ENCODE assay signal across 1 cellular context in the genomic region with DNA sequence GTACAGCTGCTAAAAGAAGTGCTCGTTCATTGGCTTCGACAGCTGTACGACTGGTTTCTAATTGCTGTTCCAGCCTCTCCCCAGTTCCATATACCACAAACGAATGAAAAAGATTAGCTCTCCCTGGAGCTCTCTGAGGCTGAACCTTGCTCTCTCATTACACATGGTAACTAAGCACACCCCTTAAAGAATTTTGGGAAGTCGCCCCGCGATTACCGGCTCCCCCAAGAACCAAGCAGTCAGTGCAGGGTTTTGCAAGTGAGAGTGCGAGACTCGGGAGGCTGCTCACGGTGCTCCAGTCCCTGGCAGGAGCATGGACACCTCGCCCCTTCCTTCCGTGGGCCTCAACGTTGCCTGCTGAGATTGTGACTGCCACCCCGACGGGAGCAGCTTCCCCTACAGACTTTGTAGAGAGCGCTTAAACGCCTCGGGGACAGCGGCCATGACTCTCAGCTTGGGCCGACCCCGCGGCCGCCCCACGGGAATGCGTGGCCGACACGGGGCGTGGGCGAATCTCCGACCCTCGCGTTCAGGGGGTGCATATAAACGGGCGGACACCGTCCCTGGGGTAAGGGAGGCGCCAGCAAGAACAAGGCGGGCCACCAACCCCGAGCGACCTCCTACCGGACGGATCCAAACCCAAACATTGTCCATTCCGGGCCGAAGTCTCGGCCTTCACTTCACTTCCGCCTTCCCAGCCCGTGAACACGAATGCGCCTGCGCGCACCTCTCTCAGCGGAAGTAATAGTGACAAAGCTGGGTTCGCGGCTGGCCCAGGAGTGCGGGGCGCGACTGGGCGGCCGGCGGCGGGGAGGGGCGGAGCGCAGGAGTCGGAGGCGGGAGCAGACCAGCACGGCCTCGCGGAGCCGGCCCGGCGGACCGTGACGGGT.
TF ChIP-seq lines count a peak whose summit lies in the region.

A gene with protein sequence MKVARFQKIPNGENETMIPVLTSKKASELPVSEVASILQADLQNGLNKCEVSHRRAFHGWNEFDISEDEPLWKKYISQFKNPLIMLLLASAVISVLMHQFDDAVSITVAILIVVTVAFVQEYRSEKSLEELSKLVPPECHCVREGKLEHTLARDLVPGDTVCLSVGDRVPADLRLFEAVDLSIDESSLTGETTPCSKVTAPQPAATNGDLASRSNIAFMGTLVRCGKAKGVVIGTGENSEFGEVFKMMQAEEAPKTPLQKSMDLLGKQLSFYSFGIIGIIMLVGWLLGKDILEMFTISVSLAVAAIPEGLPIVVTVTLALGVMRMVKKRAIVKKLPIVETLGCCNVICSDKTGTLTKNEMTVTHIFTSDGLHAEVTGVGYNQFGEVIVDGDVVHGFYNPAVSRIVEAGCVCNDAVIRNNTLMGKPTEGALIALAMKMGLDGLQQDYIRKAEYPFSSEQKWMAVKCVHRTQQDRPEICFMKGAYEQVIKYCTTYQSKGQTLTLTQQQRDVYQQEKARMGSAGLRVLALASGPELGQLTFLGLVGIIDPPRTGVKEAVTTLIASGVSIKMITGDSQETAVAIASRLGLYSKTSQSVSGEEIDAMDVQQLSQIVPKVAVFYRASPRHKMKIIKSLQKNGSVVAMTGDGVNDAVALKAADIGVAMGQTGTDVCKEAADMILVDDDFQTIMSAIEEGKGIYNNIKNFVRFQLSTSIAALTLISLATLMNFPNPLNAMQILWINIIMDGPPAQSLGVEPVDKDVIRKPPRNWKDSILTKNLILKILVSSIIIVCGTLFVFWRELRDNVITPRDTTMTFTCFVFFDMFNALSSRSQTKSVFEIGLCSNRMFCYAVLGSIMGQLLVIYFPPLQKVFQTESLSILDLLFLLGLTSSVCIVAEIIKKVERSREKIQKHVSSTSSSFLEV (plus strand): TSS at position 845 of the 890 bp plus-strand sequence. CDS start 686 bp downstream, outside the sequence.

TF ChIP-seq in K562, 482 proteins besides CTCF, POLR2A, EP300 and RAD21 (continued from another document and continues in another):
- TF ChIP-seq, protein P1, sequence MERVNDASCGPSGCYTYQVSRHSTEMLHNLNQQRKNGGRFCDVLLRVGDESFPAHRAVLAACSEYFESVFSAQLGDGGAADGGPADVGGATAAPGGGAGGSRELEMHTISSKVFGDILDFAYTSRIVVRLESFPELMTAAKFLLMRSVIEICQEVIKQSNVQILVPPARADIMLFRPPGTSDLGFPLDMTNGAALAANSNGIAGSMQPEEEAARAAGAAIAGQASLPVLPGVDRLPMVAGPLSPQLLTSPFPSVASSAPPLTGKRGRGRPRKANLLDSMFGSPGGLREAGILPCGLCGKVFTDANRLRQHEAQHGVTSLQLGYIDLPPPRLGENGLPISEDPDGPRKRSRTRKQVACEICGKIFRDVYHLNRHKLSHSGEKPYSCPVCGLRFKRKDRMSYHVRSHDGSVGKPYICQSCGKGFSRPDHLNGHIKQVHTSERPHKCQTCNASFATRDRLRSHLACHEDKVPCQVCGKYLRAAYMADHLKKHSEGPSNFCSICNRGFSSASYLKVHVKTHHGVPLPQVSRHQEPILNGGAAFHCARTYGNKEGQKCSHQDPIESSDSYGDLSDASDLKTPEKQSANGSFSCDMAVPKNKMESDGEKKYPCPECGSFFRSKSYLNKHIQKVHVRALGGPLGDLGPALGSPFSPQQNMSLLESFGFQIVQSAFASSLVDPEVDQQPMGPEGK (CRISPR knock-in tag; IDR thresholded peaks at IDR 0.05; ENCODE audit: borderline replicate concordance): no peak
- no peak for TF ChIP-seq U2AF2 (optimal IDR thresholded peaks at IDR 0.05; ENCODE audit: low read depth, low read length)
- TF ChIP-seq SRF (CRISPR knock-in tag; IDR thresholded peaks at IDR 0.05): no peak
- TF ChIP-seq NUFIP1 (IDR thresholded peaks at IDR 0.05; ENCODE audit: partially characterized antibody): no peak
- TF ChIP-seq, protein P2, sequence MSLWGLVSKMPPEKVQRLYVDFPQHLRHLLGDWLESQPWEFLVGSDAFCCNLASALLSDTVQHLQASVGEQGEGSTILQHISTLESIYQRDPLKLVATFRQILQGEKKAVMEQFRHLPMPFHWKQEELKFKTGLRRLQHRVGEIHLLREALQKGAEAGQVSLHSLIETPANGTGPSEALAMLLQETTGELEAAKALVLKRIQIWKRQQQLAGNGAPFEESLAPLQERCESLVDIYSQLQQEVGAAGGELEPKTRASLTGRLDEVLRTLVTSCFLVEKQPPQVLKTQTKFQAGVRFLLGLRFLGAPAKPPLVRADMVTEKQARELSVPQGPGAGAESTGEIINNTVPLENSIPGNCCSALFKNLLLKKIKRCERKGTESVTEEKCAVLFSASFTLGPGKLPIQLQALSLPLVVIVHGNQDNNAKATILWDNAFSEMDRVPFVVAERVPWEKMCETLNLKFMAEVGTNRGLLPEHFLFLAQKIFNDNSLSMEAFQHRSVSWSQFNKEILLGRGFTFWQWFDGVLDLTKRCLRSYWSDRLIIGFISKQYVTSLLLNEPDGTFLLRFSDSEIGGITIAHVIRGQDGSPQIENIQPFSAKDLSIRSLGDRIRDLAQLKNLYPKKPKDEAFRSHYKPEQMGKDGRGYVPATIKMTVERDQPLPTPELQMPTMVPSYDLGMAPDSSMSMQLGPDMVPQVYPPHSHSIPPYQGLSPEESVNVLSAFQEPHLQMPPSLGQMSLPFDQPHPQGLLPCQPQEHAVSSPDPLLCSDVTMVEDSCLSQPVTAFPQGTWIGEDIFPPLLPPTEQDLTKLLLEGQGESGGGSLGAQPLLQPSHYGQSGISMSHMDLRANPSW (CRISPR knock-in tag; IDR thresholded peaks at IDR 0.05): no peak
- no peak for TF ChIP-seq ZFP30 (CRISPR knock-in tag; IDR thresholded peaks at IDR 0.05; ENCODE audit: borderline replicate concordance)
- TF ChIP-seq SMARCE1 (IDR thresholded peaks at IDR 0.05): no peak
- TF ChIP-seq COPS2 (conservative IDR thresholded peaks at IDR 0.05): no peak
- TF ChIP-seq ZNF584 (CRISPR knock-in tag; IDR thresholded peaks at IDR 0.05; ENCODE audit: low read depth): no peak
- TF ChIP-seq POLR3A (IDR thresholded peaks at IDR 0.05; ENCODE audit: borderline replicate concordance, extremely low read depth, insufficient read depth, insufficient read length): no peak
- TF ChIP-seq KHSRP (IDR thresholded peaks at IDR 0.05): no peak
- no peak for TF ChIP-seq GABPB2 (CRISPR knock-in tag; conservative IDR thresholded peaks at IDR 0.05)
- TF ChIP-seq, protein P3, sequence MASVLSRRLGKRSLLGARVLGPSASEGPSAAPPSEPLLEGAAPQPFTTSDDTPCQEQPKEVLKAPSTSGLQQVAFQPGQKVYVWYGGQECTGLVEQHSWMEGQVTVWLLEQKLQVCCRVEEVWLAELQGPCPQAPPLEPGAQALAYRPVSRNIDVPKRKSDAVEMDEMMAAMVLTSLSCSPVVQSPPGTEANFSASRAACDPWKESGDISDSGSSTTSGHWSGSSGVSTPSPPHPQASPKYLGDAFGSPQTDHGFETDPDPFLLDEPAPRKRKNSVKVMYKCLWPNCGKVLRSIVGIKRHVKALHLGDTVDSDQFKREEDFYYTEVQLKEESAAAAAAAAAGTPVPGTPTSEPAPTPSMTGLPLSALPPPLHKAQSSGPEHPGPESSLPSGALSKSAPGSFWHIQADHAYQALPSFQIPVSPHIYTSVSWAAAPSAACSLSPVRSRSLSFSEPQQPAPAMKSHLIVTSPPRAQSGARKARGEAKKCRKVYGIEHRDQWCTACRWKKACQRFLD (CRISPR knock-in tag; IDR thresholded peaks at IDR 0.05): no peak; the same call in 1 of the 2 replicates
- no peak for TF ChIP-seq YBX1 (IDR thresholded peaks at IDR 0.05)
- TF ChIP-seq ZNF707 (CRISPR knock-in tag; conservative IDR thresholded peaks at IDR 0.05): no peak
- no peak for TF ChIP-seq EZH2 (IDR thresholded peaks at IDR 0.05; ENCODE audit: borderline replicate concordance, low read depth, low read length)
- no peak for TF ChIP-seq LCOR (CRISPR knock-in tag; IDR thresholded peaks at IDR 0.05)
- no peak for TF ChIP-seq ZZZ3 (IDR thresholded peaks at IDR 0.05)
- TF ChIP-seq FUS (optimal IDR thresholded peaks at IDR 0.05; ENCODE audit: low read depth, low read length): no peak
- TF ChIP-seq, protein P4, sequence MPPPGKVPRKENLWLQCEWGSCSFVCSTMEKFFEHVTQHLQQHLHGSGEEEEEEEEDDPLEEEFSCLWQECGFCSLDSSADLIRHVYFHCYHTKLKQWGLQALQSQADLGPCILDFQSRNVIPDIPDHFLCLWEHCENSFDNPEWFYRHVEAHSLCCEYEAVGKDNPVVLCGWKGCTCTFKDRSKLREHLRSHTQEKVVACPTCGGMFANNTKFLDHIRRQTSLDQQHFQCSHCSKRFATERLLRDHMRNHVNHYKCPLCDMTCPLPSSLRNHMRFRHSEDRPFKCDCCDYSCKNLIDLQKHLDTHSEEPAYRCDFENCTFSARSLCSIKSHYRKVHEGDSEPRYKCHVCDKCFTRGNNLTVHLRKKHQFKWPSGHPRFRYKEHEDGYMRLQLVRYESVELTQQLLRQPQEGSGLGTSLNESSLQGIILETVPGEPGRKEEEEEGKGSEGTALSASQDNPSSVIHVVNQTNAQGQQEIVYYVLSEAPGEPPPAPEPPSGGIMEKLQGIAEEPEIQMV (tag; conservative IDR thresholded peaks at IDR 0.05; ENCODE audit: low read depth): no peak
- no peak for TF ChIP-seq HDAC2 (IDR thresholded peaks at IDR 0.05)
- peak; percentile 55 for TF ChIP-seq SAP30 (IDR thresholded peaks at IDR 0.05; ENCODE audit: borderline replicate concordance, insufficient read depth, low read depth, low read length, poor library complexity, severe bottlenecking)
- TF ChIP-seq BRF1 (IDR thresholded peaks at IDR 0.05; ENCODE audit: borderline replicate concordance, extremely low read depth, insufficient read length): no peak
- TF ChIP-seq HSF4 (CRISPR knock-in tag; IDR thresholded peaks at IDR 0.05; ENCODE audit: borderline replicate concordance): no peak
- TF ChIP-seq, protein P5, sequence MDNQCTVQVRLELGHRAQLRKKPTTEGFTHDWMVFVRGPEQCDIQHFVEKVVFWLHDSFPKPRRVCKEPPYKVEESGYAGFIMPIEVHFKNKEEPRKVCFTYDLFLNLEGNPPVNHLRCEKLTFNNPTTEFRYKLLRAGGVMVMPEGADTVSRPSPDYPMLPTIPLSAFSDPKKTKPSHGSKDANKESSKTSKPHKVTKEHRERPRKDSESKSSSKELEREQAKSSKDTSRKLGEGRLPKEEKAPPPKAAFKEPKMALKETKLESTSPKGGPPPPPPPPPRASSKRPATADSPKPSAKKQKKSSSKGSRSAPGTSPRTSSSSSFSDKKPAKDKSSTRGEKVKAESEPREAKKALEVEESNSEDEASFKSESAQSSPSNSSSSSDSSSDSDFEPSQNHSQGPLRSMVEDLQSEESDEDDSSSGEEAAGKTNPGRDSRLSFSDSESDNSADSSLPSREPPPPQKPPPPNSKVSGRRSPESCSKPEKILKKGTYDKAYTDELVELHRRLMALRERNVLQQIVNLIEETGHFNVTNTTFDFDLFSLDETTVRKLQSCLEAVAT (IDR thresholded peaks at IDR 0.05): no peak
- TF ChIP-seq FOXJ2 (tag; IDR thresholded peaks at IDR 0.05): no peak
- TF ChIP-seq HMG20B (CRISPR knock-in tag; IDR thresholded peaks at IDR 0.05): no peak
- no peak for TF ChIP-seq ZNF24 (IDR thresholded peaks at IDR 0.05)
- no peak for TF ChIP-seq SP2 (IDR thresholded peaks at IDR 0.05; ENCODE audit: extremely low read depth, low read depth, low read length, poor library complexity, severe bottlenecking)
- TF ChIP-seq FOXJ3 (CRISPR knock-in tag; IDR thresholded peaks at IDR 0.05): no peak
- TF ChIP-seq NEUROD1 (IDR thresholded peaks at IDR 0.05; ENCODE audit: borderline replicate concordance, low read depth, low read length, partially characterized antibody): no peak
- TF ChIP-seq ZSCAN32 (CRISPR knock-in tag; IDR thresholded peaks at IDR 0.05): no peak
- TF ChIP-seq, protein P6, sequence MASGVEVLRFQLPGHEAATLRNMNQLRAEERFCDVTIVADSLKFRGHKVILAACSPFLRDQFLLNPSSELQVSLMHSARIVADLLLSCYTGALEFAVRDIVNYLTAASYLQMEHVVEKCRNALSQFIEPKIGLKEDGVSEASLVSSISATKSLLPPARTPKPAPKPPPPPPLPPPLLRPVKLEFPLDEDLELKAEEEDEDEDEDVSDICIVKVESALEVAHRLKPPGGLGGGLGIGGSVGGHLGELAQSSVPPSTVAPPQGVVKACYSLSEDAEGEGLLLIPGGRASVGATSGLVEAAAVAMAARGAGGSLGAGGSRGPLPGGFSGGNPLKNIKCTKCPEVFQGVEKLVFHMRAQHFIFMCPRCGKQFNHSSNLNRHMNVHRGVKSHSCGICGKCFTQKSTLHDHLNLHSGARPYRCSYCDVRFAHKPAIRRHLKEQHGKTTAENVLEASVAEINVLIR (CRISPR knock-in tag; IDR thresholded peaks at IDR 0.05): no peak
- TF ChIP-seq, protein P7, sequence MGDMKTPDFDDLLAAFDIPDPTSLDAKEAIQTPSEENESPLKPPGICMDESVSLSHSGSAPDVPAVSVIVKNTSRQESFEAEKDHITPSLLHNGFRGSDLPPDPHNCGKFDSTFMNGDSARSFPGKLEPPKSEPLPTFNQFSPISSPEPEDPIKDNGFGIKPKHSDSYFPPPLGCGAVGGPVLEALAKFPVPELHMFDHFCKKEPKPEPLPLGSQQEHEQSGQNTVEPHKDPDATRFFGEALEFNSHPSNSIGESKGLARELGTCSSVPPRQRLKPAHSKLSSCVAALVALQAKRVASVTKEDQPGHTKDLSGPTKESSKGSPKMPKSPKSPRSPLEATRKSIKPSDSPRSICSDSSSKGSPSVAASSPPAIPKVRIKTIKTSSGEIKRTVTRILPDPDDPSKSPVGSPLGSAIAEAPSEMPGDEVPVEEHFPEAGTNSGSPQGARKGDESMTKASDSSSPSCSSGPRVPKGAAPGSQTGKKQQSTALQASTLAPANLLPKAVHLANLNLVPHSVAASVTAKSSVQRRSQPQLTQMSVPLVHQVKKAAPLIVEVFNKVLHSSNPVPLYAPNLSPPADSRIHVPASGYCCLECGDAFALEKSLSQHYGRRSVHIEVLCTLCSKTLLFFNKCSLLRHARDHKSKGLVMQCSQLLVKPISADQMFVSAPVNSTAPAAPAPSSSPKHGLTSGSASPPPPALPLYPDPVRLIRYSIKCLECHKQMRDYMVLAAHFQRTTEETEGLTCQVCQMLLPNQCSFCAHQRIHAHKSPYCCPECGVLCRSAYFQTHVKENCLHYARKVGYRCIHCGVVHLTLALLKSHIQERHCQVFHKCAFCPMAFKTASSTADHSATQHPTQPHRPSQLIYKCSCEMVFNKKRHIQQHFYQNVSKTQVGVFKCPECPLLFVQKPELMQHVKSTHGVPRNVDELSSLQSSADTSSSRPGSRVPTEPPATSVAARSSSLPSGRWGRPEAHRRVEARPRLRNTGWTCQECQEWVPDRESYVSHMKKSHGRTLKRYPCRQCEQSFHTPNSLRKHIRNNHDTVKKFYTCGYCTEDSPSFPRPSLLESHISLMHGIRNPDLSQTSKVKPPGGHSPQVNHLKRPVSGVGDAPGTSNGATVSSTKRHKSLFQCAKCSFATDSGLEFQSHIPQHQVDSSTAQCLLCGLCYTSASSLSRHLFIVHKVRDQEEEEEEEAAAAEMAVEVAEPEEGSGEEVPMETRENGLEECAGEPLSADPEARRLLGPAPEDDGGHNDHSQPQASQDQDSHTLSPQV (IDR thresholded peaks at IDR 0.05): 0 out of 2 replicates have a peak, but pooled peaks have one; percentile 32
- TF ChIP-seq, protein P8, sequence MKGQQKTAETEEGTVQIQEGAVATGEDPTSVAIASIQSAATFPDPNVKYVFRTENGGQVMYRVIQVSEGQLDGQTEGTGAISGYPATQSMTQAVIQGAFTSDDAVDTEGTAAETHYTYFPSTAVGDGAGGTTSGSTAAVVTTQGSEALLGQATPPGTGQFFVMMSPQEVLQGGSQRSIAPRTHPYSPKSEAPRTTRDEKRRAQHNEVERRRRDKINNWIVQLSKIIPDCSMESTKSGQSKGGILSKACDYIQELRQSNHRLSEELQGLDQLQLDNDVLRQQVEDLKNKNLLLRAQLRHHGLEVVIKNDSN (CRISPR knock-in tag; IDR thresholded peaks at IDR 0.05): no peak
- TF ChIP-seq ADNP (tag; IDR thresholded peaks at IDR 0.05): no peak
- TF ChIP-seq ZNF785 (CRISPR knock-in tag; IDR thresholded peaks at IDR 0.05): no peak
